Comparison of ENCODE assay signal across 13 cellular contexts in the genomic region with DNA sequence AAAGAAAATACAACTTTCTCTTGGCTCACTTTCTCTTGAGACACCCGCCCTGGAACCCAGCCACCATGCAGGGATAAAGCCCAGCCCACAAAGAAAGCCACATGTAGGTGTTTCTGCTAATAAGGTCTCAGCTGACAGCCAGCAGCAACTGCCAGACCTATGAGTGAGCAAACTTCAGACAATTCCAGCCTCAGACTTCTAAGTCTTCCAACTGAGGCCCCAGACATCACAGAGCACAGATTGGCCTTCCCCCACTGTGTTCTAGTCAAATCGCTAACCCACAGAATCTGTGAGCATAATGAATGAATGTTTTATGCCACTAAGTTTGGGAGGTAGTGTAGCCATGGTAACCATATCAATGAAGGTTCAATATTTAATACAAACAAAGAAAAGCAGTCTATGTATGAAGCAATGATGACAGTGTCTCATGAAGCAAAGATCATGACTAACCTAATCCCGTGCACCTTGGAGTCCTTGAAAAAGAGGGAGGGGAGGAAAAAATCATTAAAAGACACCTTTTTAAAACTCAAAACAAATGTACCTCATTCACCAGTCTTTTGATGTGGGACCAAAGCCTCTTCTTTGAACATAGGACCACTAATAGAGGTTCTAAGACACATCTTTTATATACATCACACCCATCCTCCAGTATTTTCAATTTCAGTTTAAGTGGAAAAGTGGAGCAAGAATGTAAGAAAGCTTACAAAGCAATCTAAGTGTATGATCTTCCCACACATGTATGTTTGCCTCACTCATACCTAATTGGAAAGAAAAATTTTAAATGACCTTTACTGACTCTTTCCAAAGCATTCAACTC. TPM values are rescaled to one million over a fixed set of nuclear protein-coding genes. Genes with fewer than 3 reads are reported as not detected.
DNase-seq lines count a peak whose midpoint lies in the region; ATAC-seq, FAIRE-seq and TF ChIP-seq lines count a peak whose summit lies in the region.
"Had no signal": no experiment of that assay in that cellular context is flagged by ENCODE, and none has a peak within 500 bp of the region (broad histone marks: within the 10 kb centered on the region; RNA-seq: fewer than 3 reads in every experiment).

No MANE protein-coding gene starts in this region.

- H3K9me3 Mint-ChIP-seq in activated CD4-positive, alpha-beta T cell treated with anti-CD3 and anti-CD28 coated beads, Interleukin-2, amount 10 ng/mL, durations not matched to agents 7 days and 5 days, result no peaks in the 10 kb centered on the region
- H3K9me3 Mint-ChIP-seq in T-helper 1 cell treated with Interleukin-12 subunit alpha and Interleukin-12 subunit beta and Interleukin-4 antibody, amounts not matched to agents 30 μg/mL and 1 μg/mL, for 36 hours, result no peaks in the 10 kb centered on the region
- H3K9me3 Mint-ChIP-seq: dendritic cell treated with granulocyte-macrophage colony-stimulating factor and Interleukin-4, amounts not matched to agents 40 ng/mL and 50 ng/mL, for 4 days had no signal

- WGBS in K562 (ENCODE audit: insufficient coverage, low coverage, missing lambda C conversion rate), result 60% methylated on average over 3 of the region's 3 CpGs

- no peaks in the 10 kb centered on the region for H3K9me3 ChIP-seq in K562 (replicated peaks; ENCODE audit: control insufficient read depth, insufficient read depth, low read depth, low read length)

- no TSS peak for BruUV-seq in K562 (replicated peaks; lab: Mats Ljungman, UMichigan)

- no peaks in the 10 kb centered on the region for H3K27me3 ChIP-seq in K562 (ENCODE audit: control insufficient read depth in 2 of 2, insufficient read depth in 2 of 2, low read length in 2 of 2)

- no peaks in the 10 kb centered on the region; the same call in 1 of the 2 replicates for H4K20me1 ChIP-seq in K562 (replicated peaks; ENCODE audit: control insufficient read depth, insufficient read depth, low read length)

- peak; percentile 69 for DNase-seq in activated CD4-positive, alpha-beta T cell treated with anti-CD3 and anti-CD28 coated beads for 48 hours
- DNase-seq in activated CD4-positive, alpha-beta T cell treated with anti-CD3 and anti-CD28 coated beads, Interleukin-2, amount 10 ng/mL, durations not matched to agents 7 days and 5 days, result no peak
- DNase-seq in K562 (ENCODE audit: extremely low read depth in 1 of 4, low spot score in 3 of 4) (no peak), cardiac septum (ENCODE audit: low spot score) (no peak)
- peak; percentile 24 to 44 for DNase-seq in stimulated activated CD4-positive, alpha-beta T cell treated with anti-CD3 and anti-CD28 coated beads, Interleukin-2, amount 100 ng/mL, for 48 hours
- DNase-seq: GDM1, SHP77, trophoblast cell had no signal

- ATAC-seq in K562 (no peak), HG03571 (IDR thresholded peaks at IDR 0.05; ENCODE audit: unreplicated experiment) (no peak), GM19023 (IDR thresholded peaks at IDR 0.05; ENCODE audit: unreplicated experiment) (no peak)

- no peak overlapping the region for H3K4me3 ChIP-seq in K562

- H3K4me2 ChIP-seq in K562 (ENCODE audit: insufficient read depth, low read length), result no peak overlapping the region

- peaks cover 12% of the 10 kb centered on the region for H3K79me2 ChIP-seq in K562 (ENCODE audit: control insufficient read depth, insufficient read depth, low read length)

- peaks cover 0 to 3% of the 10 kb centered on the region in 2 experiments; a peak in 1 of 5 replicates for H3K4me1 ChIP-seq in K562 (replicated peaks in 1 of 2; ENCODE audit: control insufficient read depth in 2 of 2, insufficient read depth in 2 of 2, low read length in 2 of 2)

- H3K4me3 Mint-ChIP-seq in activated CD4-positive, alpha-beta T cell treated with anti-CD3 and anti-CD28 coated beads, Interleukin-2, amount 10 ng/mL, durations not matched to agents 7 days and 5 days, result no peak overlapping the region
- no peak overlapping the region for H3K4me3 Mint-ChIP-seq in T-helper 1 cell treated with Interleukin-12 subunit alpha and Interleukin-12 subunit beta and Interleukin-4 antibody, amounts not matched to agents 30 μg/mL and 1 μg/mL, for 36 hours
- H3K4me3 Mint-ChIP-seq: dendritic cell treated with granulocyte-macrophage colony-stimulating factor and Interleukin-4, amounts not matched to agents 40 ng/mL and 50 ng/mL, for 4 days had no signal

- no peaks in the 10 kb centered on the region for H3K9me1 ChIP-seq in K562 (ENCODE audit: control insufficient read depth, insufficient read depth, low read length)

- no peak overlapping the region for H3K9ac ChIP-seq in K562 (ENCODE audit: insufficient read depth in 1 of 2, low read depth in 2 of 2, low read length in 2 of 2)

- H3K27ac Mint-ChIP-seq in activated CD4-positive, alpha-beta T cell treated with anti-CD3 and anti-CD28 coated beads, Interleukin-2, amount 10 ng/mL, durations not matched to agents 7 days and 5 days, result no peak overlapping the region
- H3K27ac Mint-ChIP-seq in T-helper 1 cell treated with Interleukin-12 subunit alpha and Interleukin-12 subunit beta and Interleukin-4 antibody, amounts not matched to agents 30 μg/mL and 1 μg/mL, for 36 hours, result peak overlapping the region; percentile 72
- H3K27ac Mint-ChIP-seq: dendritic cell treated with granulocyte-macrophage colony-stimulating factor and Interleukin-4, amounts not matched to agents 40 ng/mL and 50 ng/mL, for 4 days had no signal

- TF ChIP-seq POLR2A in K562 (conservative IDR thresholded peaks at IDR 0.05), result no peak

- no peak overlapping the region for H2AFZ ChIP-seq in K562 (ENCODE audit: low read depth, low read length)

- intact Hi-C loops in K562 (cut with micrococcal nuclease) (no loop called here), cardiac septum (cut with DNase I) (no loop called here)

- no peak for TF ChIP-seq CTCF in K562 (IDR thresholded peaks at IDR 0.05 in 2 of 3, conservative IDR thresholded peaks at IDR 0.05 in 1 of 3; ENCODE audit: insufficient read depth in 2 of 3, low read depth in 1 of 3, low read length in 3 of 3)

- TF ChIP-seq RAD21 in K562 (CRISPR knock-in tag; conservative IDR thresholded peaks at IDR 0.05 in 1 of 2, IDR thresholded peaks at IDR 0.05 in 1 of 2), result no peak

- no peak overlapping the region for H3K27ac ChIP-seq in K562 (ENCODE audit: extremely low read depth, low read depth, low read length)

- FAIRE-seq in K562 (lab: Jason Lieb, UNC), result no peak
- FAIRE-seq: A204.1 had no signal

- CTCF ChIA-PET in activated CD4-positive, alpha-beta T cell treated with anti-CD3 and anti-CD28 coated beads, Interleukin-2, amount 10 ng/mL, durations not matched to agents 7 days and 5 days (lab: Charles Lee), result interaction anchor here (2.5 kb wide), 1 partner anchor 13 kb away, joined by 9 read pairs; no protein-coding TSS in a partner anchor
- CTCF ChIA-PET in K562 (lab: Yijun Ruan, JAX; ENCODE audit: low intra/inter-chr PET ratio), result no interaction called here

- H3K27me3 Mint-ChIP-seq in activated CD4-positive, alpha-beta T cell treated with anti-CD3 and anti-CD28 coated beads, Interleukin-2, amount 10 ng/mL, durations not matched to agents 7 days and 5 days, result no peaks in the 10 kb centered on the region
- no peaks in the 10 kb centered on the region for H3K27me3 Mint-ChIP-seq in T-helper 1 cell treated with Interleukin-12 subunit alpha and Interleukin-12 subunit beta and Interleukin-4 antibody, amounts not matched to agents 30 μg/mL and 1 μg/mL, for 36 hours (ENCODE audit: low read depth)
- H3K27me3 Mint-ChIP-seq: dendritic cell treated with granulocyte-macrophage colony-stimulating factor and Interleukin-4, amounts not matched to agents 40 ng/mL and 50 ng/mL, for 4 days had no signal

- POLR2A ChIA-PET in activated CD4-positive, alpha-beta T cell treated with anti-CD3 and anti-CD28 coated beads, Interleukin-2, amount 10 ng/mL, durations not matched to agents 7 days and 5 days (lab: Charles Lee), result no interaction called here
- POLR2A ChIA-PET in K562 (lab: Yijun Ruan, JAX), result interaction anchor here (0.6 kb wide), 1 partner anchor 1281 kb away, joined by 3 read pairs; no protein-coding TSS in a partner anchor

- in situ Hi-C loops in K562 (cut with MboI), result no loop called here

- H3K4me1 Mint-ChIP-seq in activated CD4-positive, alpha-beta T cell treated with anti-CD3 and anti-CD28 coated beads, Interleukin-2, amount 10 ng/mL, durations not matched to agents 7 days and 5 days, result peaks cover 40% of the 10 kb centered on the region
- peaks cover 36% of the 10 kb centered on the region for H3K4me1 Mint-ChIP-seq in T-helper 1 cell treated with Interleukin-12 subunit alpha and Interleukin-12 subunit beta and Interleukin-4 antibody, amounts not matched to agents 30 μg/mL and 1 μg/mL, for 36 hours (ENCODE audit: low read depth)

- H3K36me3 ChIP-seq in K562 (ENCODE audit: control insufficient read depth, insufficient read depth, low read length), result peaks cover 36% of the 10 kb centered on the region; the same call in 1 of the 3 replicates

- no peak for TF ChIP-seq EP300 in K562 (IDR thresholded peaks at IDR 0.05; ENCODE audit: low read length)

- H3K36me3 Mint-ChIP-seq in activated CD4-positive, alpha-beta T cell treated with anti-CD3 and anti-CD28 coated beads, Interleukin-2, amount 10 ng/mL, durations not matched to agents 7 days and 5 days (ENCODE audit: low read depth), result peaks cover 15% of the 10 kb centered on the region
- peaks cover 14% of the 10 kb centered on the region for H3K36me3 Mint-ChIP-seq in T-helper 1 cell treated with Interleukin-12 subunit alpha and Interleukin-12 subunit beta and Interleukin-4 antibody, amounts not matched to agents 30 μg/mL and 1 μg/mL, for 36 hours (ENCODE audit: low read depth)

RNA-seq across cellular contexts. Expression of gene MRPS31, which starts 6.2 kb away (rescaled TPM):
- total RNA-seq in activated CD4-positive, alpha-beta T cell treated with anti-CD3 and anti-CD28 coated beads, Interleukin-2, amount 10 ng/mL, durations not matched to agents 7 days and 5 days, result 10 to 100 TPM; 32.3 to 36.2 TPM
- 9.8 and 32.6 TPM in 2 replicates for total RNA-seq in K562 (2011; cell fraction: chromatin; rRNA removed; ENCODE audit: low replicate concordance)
- 6.0 and 6.3 TPM in 2 replicates for total RNA-seq in K562 (2011; cell fraction: nucleolus; rRNA removed)
- total RNA-seq in K562 (2011; cell fraction: nucleoplasm; rRNA removed), result 10.9 and 12.4 TPM in 2 replicates
- total RNA-seq in K562 (2014; rRNA removed) (20.2 and 20.3 TPM in 2 replicates), K562 (2014; rRNA removed; fragmentation: Illumina TruSeq; extraction: Trizol) (37.7 and 39.8 TPM in 2 replicates), K562 (2015; rRNA removed; fragmentation: Illumina TruSeq; extraction: Trizol) (26.7 and 30.9 TPM in 2 replicates), K562 (2021) (23.7 and 24.9 TPM in 2 replicates), cardiac septum (22.5 TPM)
- polyA plus RNA-seq in K562 (2011; rRNA removed) (22.7 and 32.1 TPM in 2 replicates), K562 (2014; fragmentation: Illumina TruSeq; extraction: Trizol) (29.3 and 39.3 TPM in 2 replicates), K562 (2014; fragmentation: Nextera tagmentation; extraction: Ambion mirVana) (10 to 100 TPM; 50.8 to 57.8 TPM), K562 (2014; rRNA removed) (32.9 and 37.1 TPM in 2 replicates)
- polyA plus RNA-seq in K562 (2011; cell fraction: cytosol; rRNA removed), result 7.2 and 10.4 TPM in 2 replicates
- polyA plus RNA-seq in K562 (2011; cell fraction: nucleus; rRNA removed), result 8.4 and 10.9 TPM in 2 replicates
- 18.5 and 20.7 TPM in 2 replicates for polyA plus RNA-seq in K562 (2012)
- 21.1 and 23.8 TPM in 2 replicates for polyA minus RNA-seq in K562 (2011; rRNA and poly(A)+ RNA removed)
- 7.0 and 8.1 TPM in 2 replicates for polyA minus RNA-seq in K562 (2011; cell fraction: cytosol; rRNA and poly(A)+ RNA removed)
- 7.4 and 17.3 TPM in 2 replicates for polyA minus RNA-seq in K562 (2011; cell fraction: nucleus; rRNA and poly(A)+ RNA removed)

RNA-seq across cellular contexts. Expression of gene SLC25A15, which starts 24.6 kb away (rescaled TPM):
- 10 to 100 TPM; 14.4 to 15.5 TPM for total RNA-seq in activated CD4-positive, alpha-beta T cell treated with anti-CD3 and anti-CD28 coated beads, Interleukin-2, amount 10 ng/mL, durations not matched to agents 7 days and 5 days
- 8.2 and 9.6 TPM in 2 replicates for total RNA-seq in K562 (2011; cell fraction: chromatin; rRNA removed; ENCODE audit: low replicate concordance)
- 7.4 and 8.2 TPM in 2 replicates for total RNA-seq in K562 (2011; cell fraction: nucleolus; rRNA removed)
- 8.7 and 9.5 TPM in 2 replicates for total RNA-seq in K562 (2011; cell fraction: nucleoplasm; rRNA removed)
- total RNA-seq in K562 (2014; rRNA removed) (30.5 TPM in 2 replicates), K562 (2014; rRNA removed; fragmentation: Illumina TruSeq; extraction: Trizol) (23.1 and 23.8 TPM in 2 replicates), K562 (2015; rRNA removed; fragmentation: Illumina TruSeq; extraction: Trizol) (20.3 and 20.7 TPM in 2 replicates), K562 (2021) (23.5 and 23.9 TPM in 2 replicates), cardiac septum (4.4 TPM)
- polyA plus RNA-seq in K562 (2011; rRNA removed) (15.5 and 24.2 TPM in 2 replicates), K562 (2014; fragmentation: Illumina TruSeq; extraction: Trizol) (16.2 and 19.0 TPM in 2 replicates), K562 (2014; fragmentation: Nextera tagmentation; extraction: Ambion mirVana) (1 to 10 TPM; 3.5 to 6.6 TPM), K562 (2014; rRNA removed) (14.9 and 18.9 TPM in 2 replicates)
- polyA plus RNA-seq in K562 (2011; cell fraction: cytosol; rRNA removed), result 16.3 and 17.3 TPM in 2 replicates
- 7.8 and 9.3 TPM in 2 replicates for polyA plus RNA-seq in K562 (2011; cell fraction: nucleus; rRNA removed)
- 8.7 and 14.1 TPM in 2 replicates for polyA plus RNA-seq in K562 (2012)
- 34.0 and 38.3 TPM in 2 replicates for polyA minus RNA-seq in K562 (2011; rRNA and poly(A)+ RNA removed)
- 20.4 and 25.9 TPM in 2 replicates for polyA minus RNA-seq in K562 (2011; cell fraction: cytosol; rRNA and poly(A)+ RNA removed)
- 5.7 and 8.2 TPM in 2 replicates for polyA minus RNA-seq in K562 (2011; cell fraction: nucleus; rRNA and poly(A)+ RNA removed)

Comparison
In these comparisons a context has a peak if more than half of its experiments do, and no peak if none do; other contexts are left out.
1. DNase-seq: peak in activated CD4-positive, alpha-beta T cell treated with anti-CD3 and anti-CD28 coated beads for 48 hours (single experiment) and stimulated activated CD4-positive, alpha-beta T cell treated with anti-CD3 and anti-CD28 coated beads, Interleukin-2, amount 100 ng/mL, for 48 hours (2 of 2); none in activated CD4-positive, alpha-beta T cell treated with anti-CD3 and anti-CD28 coated beads, Interleukin-2, amount 10 ng/mL, durations not matched to agents 7 days and 5 days (single experiment), K562 (0 of 4) and cardiac septum (single experiment).